In genomic region chr16:3155972-3156371, GRCh38 we compare ENCODE assay signal across 40 cellular contexts. TPM values are rescaled to one million over a fixed set of nuclear protein-coding genes. Genes with fewer than 3 reads are reported as not detected.
"Had no signal": no experiment of that assay in that cellular context is flagged by ENCODE, and none has a peak within 500 bp of the region (broad histone marks: within the 10 kb centered on the region; RNA-seq: fewer than 3 reads in every experiment).

No MANE protein-coding gene starts in this region.

- H3K27ac Mint-ChIP-seq: activated CD4-positive, alpha-beta memory T cell treated with anti-CD3 and anti-CD28 coated beads, Interleukin-2, amount 10 ng/mL, durations not matched to agents 7 days and 5 days; activated CD8-positive, alpha-beta memory T cell treated with anti-CD3 and anti-CD28 coated beads, Interleukin-2, amount 10 ng/mL, durations not matched to agents 7 days and 5 days; activated naive CD8-positive, alpha-beta T cell treated with anti-CD3 and anti-CD28 coated beads for 36 hours; activated T-helper 17 cell treated with anti-CD3 and anti-CD28 coated beads, Interleukin-2, amount 50 U/mL, for 72 hours had no signal

- H3K27ac ChIP-seq: cardiac muscle cell, Peyer's patch, WERI-Rb-1 had no signal

- H3K4me3 ChIP-seq: cardiac muscle cell, Peyer's patch had no signal

- ATAC-seq: activated CD8-positive, alpha-beta memory T cell treated with anti-CD3 and anti-CD28 coated beads, Interleukin-2, amount 10 ng/mL, durations not matched to agents 7 days and 5 days; activated T-cell treated with anti-CD3 and anti-CD28 coated beads, Interleukin-2, amount 50 U/mL, for 72 hours; activated T-helper 17 cell treated with anti-CD3 and anti-CD28 coated beads, Interleukin-2, amount 50 U/mL, for 72 hours; PC-3 had no signal

- DNase-seq: activated CD4-positive, alpha-beta memory T cell treated with anti-CD3 and anti-CD28 coated beads, Interleukin-2, amount 10 ng/mL, durations not matched to agents 7 days and 5 days; activated CD4-positive, alpha-beta T cell treated with anti-CD3 and anti-CD28 coated beads for 4 hours; activated CD4-positive, CD25-positive, alpha-beta regulatory T cell treated with anti-CD3 and anti-CD28 coated beads, Interleukin-2, amount 50 U/mL, for 72 hours; activated CD8-positive, alpha-beta memory T cell treated with anti-CD3 and anti-CD28 coated beads for 24 hours; activated CD8-positive, alpha-beta memory T cell treated with anti-CD3 and anti-CD28 coated beads, Interleukin-2, amount 10 ng/mL, durations not matched to agents 7 days and 5 days; activated CD8-positive, alpha-beta memory T cell treated with anti-CD3 and anti-CD28 coated beads, Interleukin-2, amount 50 U/mL, for 48 hours; activated effector memory CD4-positive, alpha-beta T cell treated with anti-CD3 and anti-CD28 coated beads, Interleukin-2, amount 50 U/mL, for 16 hours; activated naive CD4-positive, alpha-beta T cell; activated naive CD4-positive, alpha-beta T cell treated with anti-CD3 and anti-CD28 coated beads, Interleukin-2, amount 50 U/mL, for 16 hours; activated naive CD8-positive, alpha-beta T cell treated with anti-CD3 and anti-CD28 coated beads for 36 hours; activated T-cell treated with anti-CD3 and anti-CD28 coated beads, Interleukin-2, amount 50 U/mL, for 72 hours; amniotic stem cell; Kasumi-1; KG1; MM.1S; MV-4-11; NCI-H1092; NCI-H1417; NCI-H146; NCI-H187; NCI-H2029 treated with DMSO at 0.1 percent for 48 hours; NCI-H2107; NCI-H2171; NCI-H510A; NCI-H526; NCI-H748 treated with DMSO at 0.1 percent for 48 hours; NK-92 treated with Interleukin-12 subunit alpha and Interleukin-12 subunit beta, amount 100 ng/mL, for 24 hours; PC-3; Peyer's patch; RPMI8226; SW 1271; T-helper 1 cell; T1000; WERI-Rb-1 had no signal

- H3K9me3 ChIP-seq: Peyer's patch had no signal

- H3K36me3 ChIP-seq: cardiac muscle cell, Peyer's patch, WERI-Rb-1 had no signal

- H3K27me3 Mint-ChIP-seq: activated T-helper 17 cell treated with anti-CD3 and anti-CD28 coated beads, Interleukin-2, amount 50 U/mL, for 72 hours; central memory CD8-positive, alpha-beta T cell had no signal

- H3K4me3 Mint-ChIP-seq: activated CD4-positive, alpha-beta memory T cell treated with anti-CD3 and anti-CD28 coated beads, Interleukin-2, amount 10 ng/mL, durations not matched to agents 7 days and 5 days; activated CD8-positive, alpha-beta memory T cell treated with anti-CD3 and anti-CD28 coated beads, Interleukin-2, amount 10 ng/mL, durations not matched to agents 7 days and 5 days; activated naive CD8-positive, alpha-beta T cell treated with anti-CD3 and anti-CD28 coated beads for 36 hours; activated T-cell treated with anti-CD3 and anti-CD28 coated beads, Interleukin-2, amount 50 U/mL, for 72 hours; activated T-helper 17 cell treated with anti-CD3 and anti-CD28 coated beads, Interleukin-2, amount 50 U/mL, for 72 hours; central memory CD8-positive, alpha-beta T cell had no signal

- H3K27me3 ChIP-seq: Peyer's patch had no signal

RNA-seq across cellular contexts. Expression of gene OR1F1, which starts 32.0 kb away (rescaled TPM):
- total RNA-seq: activated CD4-positive, alpha-beta memory T cell treated with anti-CD3 and anti-CD28 coated beads, Interleukin-2, amount 10 ng/mL, durations not matched to agents 7 days and 5 days; activated CD8-positive, alpha-beta memory T cell treated with anti-CD3 and anti-CD28 coated beads, Interleukin-2, amount 10 ng/mL, durations not matched to agents 7 days and 5 days; activated naive CD8-positive, alpha-beta T cell treated with anti-CD3 and anti-CD28 coated beads for 36 hours; aorta; cardiac muscle cell; PC-3; Peyer's patch; T-helper 2 cell treated with Interferon-gamma antibody and Interleukin-4, amounts not matched to agents 100 ng/mL and 5 ng/mL, for 36 hours had no signal
- polyA plus RNA-seq: aorta, cardiac muscle cell had no signal

RNA-seq across cellular contexts. Expression of gene ZNF205, which starts 43.6 kb away (rescaled TPM):
- total RNA-seq: activated CD4-positive, alpha-beta memory T cell treated with anti-CD3 and anti-CD28 coated beads, Interleukin-2, amount 10 ng/mL, durations not matched to agents 7 days and 5 days; activated CD8-positive, alpha-beta memory T cell treated with anti-CD3 and anti-CD28 coated beads, Interleukin-2, amount 10 ng/mL, durations not matched to agents 7 days and 5 days; activated T-helper 17 cell treated with anti-CD3 and anti-CD28 coated beads, Interleukin-2, amount 50 U/mL, for 72 hours had no signal

RNA-seq across cellular contexts. Expression of gene ZSCAN10, which starts 56.9 kb away (rescaled TPM):
- total RNA-seq: activated naive CD8-positive, alpha-beta T cell treated with anti-CD3 and anti-CD28 coated beads for 36 hours; aorta; chondrocyte; PC-3; Peyer's patch had no signal
- polyA plus RNA-seq: aorta, cardiac muscle cell had no signal
